In genomic region chr20:49757597-49757996, GRCh38 we compare ENCODE assay signal across 27 cellular contexts.
"Had no signal": no experiment of that assay in that cellular context is flagged by ENCODE, and none has a peak within 500 bp of the region (broad histone marks: within the 10 kb centered on the region; RNA-seq: fewer than 3 reads in every experiment).

No MANE protein-coding gene starts in this region.

- H3K9me3 Mint-ChIP-seq: natural killer cell; stimulated activated effector memory CD8-positive, alpha-beta T cell treated with anti-CD3 and anti-CD28 coated beads, Interleukin-12 subunit alpha, Interleukin-12 subunit beta, amount 100 ng/mL, for 72 hours; stimulated activated naive CD8-positive, alpha-beta T cell treated with anti-CD3 and anti-CD28 coated beads, Interleukin-15, Interleukin-2, amounts not matched to agents 100 ng/mL and 50 ng/mL, for 24 hours; type B pancreatic cell had no signal

- H3K4me1 ChIP-seq: pancreas, right lobe of liver, sigmoid colon, tibial artery, transverse colon, uterus had no signal

- H3K27ac Mint-ChIP-seq: naive thymus-derived CD4-positive, alpha-beta T cell; natural killer cell; nephron; neural progenitor cell; stimulated activated effector memory CD8-positive, alpha-beta T cell treated with anti-CD3 and anti-CD28 coated beads, Interleukin-12 subunit alpha, Interleukin-12 subunit beta, amount 100 ng/mL, for 72 hours; stimulated activated naive B cell treated with anti-CD40 and anti-IgM and Interleukin-4, amounts not matched to agents 10 μg/mL and 1 μg/mL and 100 μg/mL, for 72 hours; stimulated activated naive CD8-positive, alpha-beta T cell treated with anti-CD3 and anti-CD28 coated beads, Interleukin-15, Interleukin-2, amounts not matched to agents 100 ng/mL and 50 ng/mL, for 24 hours; type B pancreatic cell had no signal

- FAIRE-seq: pancreas, small intestine had no signal

- ATAC-seq: naive thymus-derived CD4-positive, alpha-beta T cell; natural killer cell; pancreas; psoas muscle; right cardiac atrium; stimulated activated effector memory CD8-positive, alpha-beta T cell treated with anti-CD3 and anti-CD28 coated beads, Interleukin-12 subunit alpha, Interleukin-12 subunit beta, amount 100 ng/mL, for 72 hours; stimulated activated naive B cell treated with anti-CD40 and anti-IgM and Interleukin-4, amounts not matched to agents 10 μg/mL and 1 μg/mL and 100 μg/mL, for 72 hours; upper lobe of right lung had no signal

- H3K36me3 Mint-ChIP-seq: natural killer cell; neural progenitor cell; stimulated activated effector memory CD8-positive, alpha-beta T cell treated with anti-CD3 and anti-CD28 coated beads, Interleukin-12 subunit alpha, Interleukin-12 subunit beta, amount 100 ng/mL, for 72 hours; stimulated activated naive B cell treated with anti-CD40 and anti-IgM and Interleukin-4, amounts not matched to agents 10 μg/mL and 1 μg/mL and 100 μg/mL, for 72 hours; type B pancreatic cell had no signal

- H3K4me1 Mint-ChIP-seq: natural killer cell; stimulated activated naive B cell treated with anti-CD40 and anti-IgM and Interleukin-4, amounts not matched to agents 10 μg/mL and 1 μg/mL and 100 μg/mL, for 72 hours had no signal

- H3K27me3 Mint-ChIP-seq: type B pancreatic cell had no signal

- H3K4me3 Mint-ChIP-seq: naive thymus-derived CD4-positive, alpha-beta T cell; natural killer cell; nephron; neural progenitor cell; stimulated activated effector memory CD8-positive, alpha-beta T cell treated with anti-CD3 and anti-CD28 coated beads, Interleukin-12 subunit alpha, Interleukin-12 subunit beta, amount 100 ng/mL, for 72 hours; stimulated activated naive B cell treated with anti-CD40 and anti-IgM and Interleukin-4, amounts not matched to agents 10 μg/mL and 1 μg/mL and 100 μg/mL, for 72 hours; stimulated activated naive CD8-positive, alpha-beta T cell treated with anti-CD3 and anti-CD28 coated beads, Interleukin-15, Interleukin-2, amounts not matched to agents 100 ng/mL and 50 ng/mL, for 24 hours; type B pancreatic cell had no signal

- H3K27ac ChIP-seq: neural progenitor cell, pancreas, psoas muscle, right lobe of liver, sigmoid colon, suprapubic skin, testis, tibial artery, transverse colon, upper lobe of right lung, uterus had no signal

- H3K36me3 ChIP-seq: neural progenitor cell, pancreas, right lobe of liver, sigmoid colon, suprapubic skin, tibial artery, transverse colon, upper lobe of right lung, uterus had no signal

- H3K27me3 ChIP-seq: neural progenitor cell, pancreas, right lobe of liver, sigmoid colon, suprapubic skin, testis, tibial artery, transverse colon, upper lobe of right lung, uterus had no signal

- H3K9me3 ChIP-seq: pancreas, psoas muscle, right lobe of liver, sigmoid colon, testis, tibial artery, transverse colon, upper lobe of right lung, uterus had no signal

- DNase-seq: naive thymus-derived CD4-positive, alpha-beta T cell; natural killer cell; occipital lobe; pancreas; psoas muscle; right cardiac atrium; right lobe of liver; sigmoid colon; small intestine; stimulated activated CD4-positive, alpha-beta T cell treated with anti-CD3 and anti-CD28 coated beads, Interleukin-15, amount 100 ng/mL, for 24 hours; stimulated activated CD4-positive, alpha-beta T cell treated with anti-CD3 and anti-CD28 coated beads, Interleukin-2, amount 100 ng/mL, for 24 hours; stimulated activated CD4-positive, alpha-beta T cell treated with anti-CD3 and anti-CD28 coated beads, Interleukin-2, amount 100 ng/mL, for 48 hours; stimulated activated CD4-positive, alpha-beta T cell treated with anti-CD3 and anti-CD28 coated beads, Interleukin-4, amount 100 ng/mL, for 24 hours; stimulated activated naive B cell treated with anti-CD40 and anti-IgM and Interleukin-4, amounts not matched to agents 10 μg/mL and 1 μg/mL and 100 μg/mL, for 72 hours; stimulated activated naive CD4-positive, alpha-beta T cell treated with Interleukin-2 at 50 U/mL for 16 hours; substantia nigra; testis; tibial artery; transverse colon; upper lobe of right lung; uterus had no signal

- H3K4me3 ChIP-seq: neural progenitor cell, pancreas, psoas muscle, right lobe of liver, sigmoid colon, suprapubic skin, testis, tibial artery, transverse colon, upper lobe of right lung, uterus had no signal
